In genomic region chr2:25290811-25291510, GRCh38 we compare ENCODE assay signal across 13 cellular contexts. TPM values are rescaled to one million over a fixed set of nuclear protein-coding genes. Genes with fewer than 3 reads are reported as not detected.
DNase-seq lines count a peak whose midpoint lies in the region; ATAC-seq and TF ChIP-seq lines count a peak whose summit lies in the region.
"Had no signal": no experiment of that assay in that cellular context is flagged by ENCODE, and none has a peak within 500 bp of the region (broad histone marks: within the 10 kb centered on the region; RNA-seq: fewer than 3 reads in every experiment).

No MANE protein-coding gene starts in this region.

- H4K91ac ChIP-seq in neuronal stem cell (ENCODE audit: low read depth, low read length, poor library complexity), result no peak overlapping the region

- H4K8ac ChIP-seq in neuronal stem cell (ENCODE audit: low read depth, low read length), result no peak overlapping the region

- H3K4ac ChIP-seq in neuronal stem cell (ENCODE audit: low read length), result no peak overlapping the region

- H3K27me3 ChIP-seq in CD4-positive, alpha-beta T cell (ENCODE audit: control insufficient read depth, insufficient read depth, low read length), result no peaks in the 10 kb centered on the region
- H3K27me3 ChIP-seq in neuronal stem cell (ENCODE audit: control insufficient read depth in 3 of 3, insufficient read depth in 3 of 3, low read depth in 1 of 3, low read length in 3 of 3), result no peaks in the 10 kb centered on the region

- peaks cover 1% of the 10 kb centered on the region for H3K79me1 ChIP-seq in neuronal stem cell (ENCODE audit: low read depth, low read length)

- H3K9ac ChIP-seq in neuronal stem cell (ENCODE audit: low read depth, low read length, poor library complexity), result no peak overlapping the region

- no peak overlapping the region for H2AFZ ChIP-seq in neuronal stem cell (ENCODE audit: low read length)

- H2BK5ac ChIP-seq in neuronal stem cell (ENCODE audit: low read length), result no peak overlapping the region

- H3K4me3 Mint-ChIP-seq in CD4-positive, alpha-beta T cell, result no peak overlapping the region
- peak overlapping the region in 2 of 5 experiments; percentile 68 to 69 for H3K4me3 Mint-ChIP-seq in brain
- H3K4me3 Mint-ChIP-seq: activated CD4-positive, alpha-beta T cell treated with anti-CD3 and anti-CD28 coated beads for 36 hours had no signal

- no peak for DNase-seq in CD4-positive, alpha-beta T cell
- DNase-seq in NCI-H1105 (lab: John Stamatoyannopoulos, UW) (peak; percentile 56), neuronal stem cell (ENCODE audit: low spot score) (no peak), NCI-H2227 treated with DMSO at 0.1 percent for 48 hours (lab: John Stamatoyannopoulos, UW) (no peak), DMS114 treated with DMSO at 0.1 percent for 48 hours (lab: John Stamatoyannopoulos, UW; ENCODE audit: unreplicated experiment) (no peak), cortex of kidney (lab: John Stamatoyannopoulos, UW) (no peak)
- DNase-seq: activated CD4-positive, alpha-beta T cell treated with anti-CD3 and anti-CD28 coated beads for 36 hours; activated naive CD4-positive, alpha-beta T cell treated with anti-CD3 and anti-CD28 coated beads, Interleukin-2, amount 50 U/mL, for 16 hours; Caco-2; HCEC 1CT had no signal

- no peak overlapping the region for H3K14ac ChIP-seq in neuronal stem cell (ENCODE audit: low read length)

- peak overlapping the region in 1 of 2 donors; percentile 34 for H3K4me3 ChIP-seq in neuronal stem cell (ENCODE audit: low read length in 2 of 2)
- H3K4me3 ChIP-seq: K562 had no signal

- no peaks in the 10 kb centered on the region for H3K36me3 ChIP-seq in neuronal stem cell (replicated peaks in 1 of 2; ENCODE audit: control insufficient read depth in 2 of 2, insufficient read depth in 2 of 2, low read length in 2 of 2)

- no peaks in the 10 kb centered on the region for H3K27me3 Mint-ChIP-seq in CD4-positive, alpha-beta T cell
- no peaks in the 10 kb centered on the region for H3K27me3 Mint-ChIP-seq in brain
- H3K27me3 Mint-ChIP-seq: activated CD4-positive, alpha-beta T cell treated with anti-CD3 and anti-CD28 coated beads for 36 hours had no signal

- peaks cover 22% of the 10 kb centered on the region for H3K36me3 Mint-ChIP-seq in CD4-positive, alpha-beta T cell (ENCODE audit: low read depth)
- H3K36me3 Mint-ChIP-seq in brain, result peaks cover 10% of the 10 kb centered on the region

- H2BK12ac ChIP-seq in neuronal stem cell (ENCODE audit: low read length), result no peak overlapping the region

- H2BK120ac ChIP-seq in neuronal stem cell (ENCODE audit: low read depth, low read length), result no peak overlapping the region

- no peak overlapping the region for H3K23ac ChIP-seq in neuronal stem cell (ENCODE audit: low read depth, low read length, poor library complexity)

- H3K18ac ChIP-seq in neuronal stem cell (ENCODE audit: low read length), result peak overlapping the region; percentile 36

- peaks cover 64% of the 10 kb centered on the region for H3K4me1 Mint-ChIP-seq in CD4-positive, alpha-beta T cell (ENCODE audit: low read depth)
- H3K4me1 Mint-ChIP-seq in brain, result peaks cover 71% of the 10 kb centered on the region

- no peak for TF ChIP-seq CTCF in CD4-positive, alpha-beta T cell (IDR thresholded peaks at IDR 0.05)
- no peak for TF ChIP-seq CTCF in brain (conservative IDR thresholded peaks at IDR 0.05)

- no peak overlapping the region for H2BK15ac ChIP-seq in neuronal stem cell (ENCODE audit: low read length)

- no CpG with 5 or more reads among the region's 20 CpGs for WGBS in neuronal stem cell (ENCODE audit: extremely low coverage in 2 of 2, insufficient read length in 2 of 2, insufficient replicate concordance in 1 of 2), 2 donors

- peak overlapping the region; percentile 56 for H3K27ac ChIP-seq in CD4-positive, alpha-beta T cell (ENCODE audit: low read depth, low read length)
- H3K27ac ChIP-seq in neuronal stem cell (replicated peaks; ENCODE audit: low read length), result no peak overlapping the region

- POLR2A ChIA-PET in CD4-positive, alpha-beta T cell (lab: Charles Lee), result interaction anchor here (0.7 to 2.0 kb wide), 3 partner anchors 14 to 38 kb away, joined by 3 to 5 read pairs (median 4); no protein-coding TSS in a partner anchor

- H3K4me2 ChIP-seq in neuronal stem cell (ENCODE audit: insufficient read depth, low read length, poor library complexity, severe bottlenecking), result no peak overlapping the region

- peak overlapping the region; percentile 99 for H3K27ac Mint-ChIP-seq in CD4-positive, alpha-beta T cell
- H3K27ac Mint-ChIP-seq in brain, result peak overlapping the region in 3 of 5 experiments; percentile 16 to 96 (median 81)
- H3K27ac Mint-ChIP-seq: activated CD4-positive, alpha-beta T cell treated with anti-CD3 and anti-CD28 coated beads for 36 hours had no signal

- H3K9me3 ChIP-seq in CD4-positive, alpha-beta T cell (ENCODE audit: control insufficient read depth, low read length), result no peaks in the 10 kb centered on the region
- no peaks in the 10 kb centered on the region for H3K9me3 ChIP-seq in neuronal stem cell (replicated peaks in 1 of 2; ENCODE audit: control insufficient read depth in 2 of 2, insufficient read depth in 1 of 2, low read depth in 1 of 2, low read length in 2 of 2)
- H3K9me3 ChIP-seq: Caco-2 had no signal

- H3K4me1 ChIP-seq in neuronal stem cell (ENCODE audit: control insufficient read depth in 2 of 2, insufficient read depth in 1 of 2, low read depth in 1 of 2, low read length in 2 of 2), result peaks cover 12 to 18% of the 10 kb centered on the region in 2 donors
- H3K4me1 ChIP-seq: Caco-2 had no signal

- H2AK5ac ChIP-seq in neuronal stem cell (ENCODE audit: low read depth, low read length), result peak overlapping the region; percentile 8

- CTCF ChIA-PET in CD4-positive, alpha-beta T cell (lab: Charles Lee), result interaction anchor here (2.1 kb wide), 1 partner anchor 14 kb away, joined by 9 read pairs; no protein-coding TSS in a partner anchor

- no peak for ATAC-seq in CD4-positive, alpha-beta T cell (ENCODE audit: poor library complexity)
- no peak for ATAC-seq in HG02970 (IDR thresholded peaks at IDR 0.05; ENCODE audit: low FRiP score, unreplicated experiment)
- ATAC-seq: activated CD4-positive, alpha-beta T cell treated with anti-CD3 and anti-CD28 coated beads for 36 hours; K562 had no signal

- intact Hi-C loops in CD4-positive, alpha-beta T cell (cut with DNase I, micrococcal nuclease), result no loop called here

- H3K9me3 Mint-ChIP-seq in CD4-positive, alpha-beta T cell, result no peaks in the 10 kb centered on the region
- H3K9me3 Mint-ChIP-seq in brain, result no peaks in the 10 kb centered on the region

RNA-seq across cellular contexts. Expression of gene DNMT3A, which starts 50.8 kb away (rescaled TPM):
- 10 to 100 TPM; 57.1 to 62.1 TPM for total RNA-seq in CD4-positive, alpha-beta T cell
- polyA plus RNA-seq in brain (ENCODE audit: insufficient read depth, low read depth, low replicate concordance), result 27.7 TPM
- 47.2 TPM for polyA plus RNA-seq in neuronal stem cell (2013, experiment 1 of 2)
- polyA plus RNA-seq in neuronal stem cell (2013, experiment 2 of 2), result 47.4 TPM
